Comparison of ENCODE assay signal across 24 cellular contexts in the genomic region with DNA sequence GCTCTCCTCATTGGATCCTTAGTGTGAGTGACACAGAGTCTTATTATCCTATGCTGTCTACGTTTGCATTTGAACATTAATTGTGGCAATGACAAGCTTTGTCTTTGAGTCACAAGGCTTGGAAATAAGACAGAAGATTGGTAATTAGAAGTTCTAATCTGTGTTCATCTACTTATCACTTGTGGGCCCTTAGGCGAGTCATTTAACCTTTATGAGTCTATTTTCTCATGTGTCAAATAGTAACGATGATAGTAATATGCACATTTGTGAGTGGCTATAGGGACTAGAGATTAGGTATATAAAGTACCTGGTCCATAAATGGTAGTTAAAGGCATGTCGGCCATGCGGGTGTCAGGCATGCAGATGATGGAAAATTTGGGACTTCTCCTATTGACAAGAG.
DNase-seq lines count a peak whose midpoint lies in the region; ATAC-seq and TF ChIP-seq lines count a peak whose summit lies in the region.
"Had no signal": no experiment of that assay in that cellular context is flagged by ENCODE, and none has a peak within 500 bp of the region (broad histone marks: within the 10 kb centered on the region; RNA-seq: fewer than 3 reads in every experiment).

No MANE protein-coding gene starts in this region.

- H3K36me3 ChIP-seq in CD8-positive, alpha-beta memory T cell (ENCODE audit: insufficient read depth, low read length) = no peaks in the 10 kb centered on the region
- no peaks in the 10 kb centered on the region for H3K36me3 ChIP-seq in psoas muscle (ENCODE audit: insufficient read depth in 1 of 2, low read depth in 1 of 2)
- H3K36me3 ChIP-seq: gastrocnemius medialis, WERI-Rb-1 had no signal

- no peaks in the 10 kb centered on the region for H3K9me3 Mint-ChIP-seq in activated CD4-positive, alpha-beta memory T cell treated with anti-CD3 and anti-CD28 coated beads for 36 hours
- no peaks in the 10 kb centered on the region for H3K9me3 Mint-ChIP-seq in activated CD4-positive, alpha-beta memory T cell treated with anti-CD3 and anti-CD28 coated beads, Interleukin-2, amount 10 ng/mL, durations not matched to agents 7 days and 5 days
- H3K9me3 Mint-ChIP-seq in CD8-positive, alpha-beta memory T cell = no peaks in the 10 kb centered on the region
- H3K9me3 Mint-ChIP-seq in activated naive CD8-positive, alpha-beta T cell treated with anti-CD3 and anti-CD28 coated beads, Interleukin-2, amount 50 U/mL, for 24 hours = no peaks in the 10 kb centered on the region
- H3K9me3 Mint-ChIP-seq in stimulated activated effector memory CD8-positive, alpha-beta T cell treated with anti-CD3 and anti-CD28 coated beads, Interleukin-12 subunit alpha, Interleukin-12 subunit beta, amount 100 ng/mL, for 72 hours = no peaks in the 10 kb centered on the region
- H3K9me3 Mint-ChIP-seq: activated naive CD8-positive, alpha-beta T cell treated with anti-CD3 and anti-CD28 coated beads, Interleukin-2, amount 10 ng/mL, durations not matched to agents 7 days and 5 days; central memory CD8-positive, alpha-beta T cell had no signal

- peak; percentile 79 for ATAC-seq in activated naive CD8-positive, alpha-beta T cell treated with anti-CD3 and anti-CD28 coated beads, Interleukin-2, amount 50 U/mL, for 24 hours
- ATAC-seq in stimulated activated effector memory CD8-positive, alpha-beta T cell treated with anti-CD3 and anti-CD28 coated beads, Interleukin-12 subunit alpha, Interleukin-12 subunit beta, amount 100 ng/mL, for 72 hours = peak; percentile 83
- ATAC-seq in psoas muscle = no peak
- no peak for ATAC-seq in omental fat pad (ENCODE audit: low FRiP score)
- ATAC-seq: gastrocnemius medialis, left cardiac atrium had no signal

- no peaks in the 10 kb centered on the region for H3K9me3 ChIP-seq in CD8-positive, alpha-beta memory T cell (ENCODE audit: low read length)
- no peaks in the 10 kb centered on the region for H3K9me3 ChIP-seq in psoas muscle
- H3K9me3 ChIP-seq: gastrocnemius medialis had no signal

- H3K4me1 Mint-ChIP-seq in activated CD4-positive, alpha-beta memory T cell treated with anti-CD3 and anti-CD28 coated beads for 36 hours (ENCODE audit: low read depth) = peaks cover 47% of the 10 kb centered on the region
- H3K4me1 Mint-ChIP-seq in activated CD4-positive, alpha-beta memory T cell treated with anti-CD3 and anti-CD28 coated beads, Interleukin-2, amount 10 ng/mL, durations not matched to agents 7 days and 5 days = peaks cover 42% of the 10 kb centered on the region
- peaks cover 21 to 28% (median 24%) of the 10 kb centered on the region in 3 donors for H3K4me1 Mint-ChIP-seq in CD8-positive, alpha-beta memory T cell
- H3K4me1 Mint-ChIP-seq in activated naive CD8-positive, alpha-beta T cell treated with anti-CD3 and anti-CD28 coated beads, Interleukin-2, amount 50 U/mL, for 24 hours = peaks cover 45% of the 10 kb centered on the region
- H3K4me1 Mint-ChIP-seq in stimulated activated effector memory CD8-positive, alpha-beta T cell treated with anti-CD3 and anti-CD28 coated beads, Interleukin-12 subunit alpha, Interleukin-12 subunit beta, amount 100 ng/mL, for 72 hours = peaks cover 36% of the 10 kb centered on the region

- no peak for DNase-seq in activated CD4-positive, alpha-beta memory T cell treated with anti-CD3 and anti-CD28 coated beads for 36 hours
- no peak for DNase-seq in activated CD4-positive, alpha-beta memory T cell treated with anti-CD3 and anti-CD28 coated beads, Interleukin-2, amount 10 ng/mL, durations not matched to agents 7 days and 5 days
- DNase-seq in CD8-positive, alpha-beta memory T cell = no peak
- DNase-seq in activated naive CD8-positive, alpha-beta T cell treated with anti-CD3 and anti-CD28 coated beads, Interleukin-2, amount 50 U/mL, for 24 hours = no peak
- DNase-seq in stimulated activated effector memory CD8-positive, alpha-beta T cell treated with anti-CD3 and anti-CD28 coated beads, Interleukin-12 subunit alpha, Interleukin-12 subunit beta, amount 100 ng/mL, for 72 hours (ENCODE audit: low spot score in 2 of 2) = no peak
- no peak for DNase-seq in pons (ENCODE audit: low spot score)
- DNase-seq in psoas muscle = no peak
- no peak for DNase-seq in omental fat pad (ENCODE audit: low spot score)
- DNase-seq: activated CD4-positive, alpha-beta T cell treated with anti-CD3 and anti-CD28 coated beads, Interleukin-2, amount 50 U/mL, for 4 hours; activated naive CD8-positive, alpha-beta T cell treated with anti-CD3 and anti-CD28 coated beads, Interleukin-2, amount 10 ng/mL, durations not matched to agents 7 days and 5 days; dermis blood vessel endothelial cell; gastrocnemius medialis; left cardiac atrium; NCI-H1048; NCI-H1694 treated with DMSO at 0.1 percent for 48 hours; NCI-H524 treated with DMSO at 0.1 percent for 48 hours; PC-9; Right ventricle myocardium superior; stimulated activated CD4-positive, alpha-beta T cell treated with anti-CD3 and anti-CD28 coated beads, Interleukin-15, amount 100 ng/mL, for 24 hours; stimulated activated naive CD4-positive, alpha-beta T cell treated with Interleukin-2 at 50 U/mL for 16 hours; SW 1271; T-helper 9 cell; WERI-Rb-1 had no signal

- CTCF ChIA-PET in activated CD4-positive, alpha-beta memory T cell treated with anti-CD3 and anti-CD28 coated beads for 36 hours (lab: Charles Lee) = interaction anchor here (1.1 to 2.1 kb wide), 4 partner anchors 65 to 590 kb away, joined by 4 to 9 read pairs (median 8); a partner anchor contains a TSS
- CTCF ChIA-PET in activated CD4-positive, alpha-beta memory T cell treated with anti-CD3 and anti-CD28 coated beads, Interleukin-2, amount 10 ng/mL, durations not matched to agents 7 days and 5 days (lab: Charles Lee) = interaction anchor here (1.2 to 4.1 kb wide), 5 partner anchors 18 to 124 kb away, joined by 6 to 21 read pairs (median 9); no protein-coding TSS in a partner anchor
- CTCF ChIA-PET in CD8-positive, alpha-beta memory T cell (lab: Charles Lee) = interaction anchor here (1.2 kb wide), 1 partner anchor 135 kb away, joined by 3 read pairs; no protein-coding TSS in a partner anchor

- peaks cover 17% of the 10 kb centered on the region for H3K4me1 ChIP-seq in CD8-positive, alpha-beta memory T cell (ENCODE audit: insufficient read depth, low read length)
- no peaks in the 10 kb centered on the region for H3K4me1 ChIP-seq in psoas muscle
- H3K4me1 ChIP-seq: gastrocnemius medialis had no signal

- H3K4me3 Mint-ChIP-seq in activated CD4-positive, alpha-beta memory T cell treated with anti-CD3 and anti-CD28 coated beads for 36 hours = no peak overlapping the region
- H3K4me3 Mint-ChIP-seq in activated CD4-positive, alpha-beta memory T cell treated with anti-CD3 and anti-CD28 coated beads, Interleukin-2, amount 10 ng/mL, durations not matched to agents 7 days and 5 days = no peak overlapping the region
- H3K4me3 Mint-ChIP-seq in CD8-positive, alpha-beta memory T cell = no peak overlapping the region
- H3K4me3 Mint-ChIP-seq in activated naive CD8-positive, alpha-beta T cell treated with anti-CD3 and anti-CD28 coated beads, Interleukin-2, amount 50 U/mL, for 24 hours = no peak overlapping the region
- no peak overlapping the region for H3K4me3 Mint-ChIP-seq in stimulated activated effector memory CD8-positive, alpha-beta T cell treated with anti-CD3 and anti-CD28 coated beads, Interleukin-12 subunit alpha, Interleukin-12 subunit beta, amount 100 ng/mL, for 72 hours
- H3K4me3 Mint-ChIP-seq: activated naive CD8-positive, alpha-beta T cell treated with anti-CD3 and anti-CD28 coated beads, Interleukin-2, amount 10 ng/mL, durations not matched to agents 7 days and 5 days; central memory CD8-positive, alpha-beta T cell had no signal

- POLR2A ChIA-PET in activated CD4-positive, alpha-beta memory T cell treated with anti-CD3 and anti-CD28 coated beads for 36 hours (lab: Charles Lee) = interaction anchor here (1.0 to 3.0 kb wide), 5 partner anchors 66 to 116 kb away, joined by 4 to 19 read pairs (median 5); a partner anchor contains a TSS
- POLR2A ChIA-PET in activated CD4-positive, alpha-beta memory T cell treated with anti-CD3 and anti-CD28 coated beads, Interleukin-2, amount 10 ng/mL, durations not matched to agents 7 days and 5 days (lab: Charles Lee) = interaction anchor here (6.4 kb wide), 1 partner anchor 107 kb away, joined by 112 read pairs; a partner anchor contains a TSS
- POLR2A ChIA-PET in CD8-positive, alpha-beta memory T cell (lab: Charles Lee) = no interaction called here

- intact Hi-C loops in activated CD4-positive, alpha-beta memory T cell treated with anti-CD3 and anti-CD28 coated beads for 36 hours (cut with micrococcal nuclease) = no loop called here
- intact Hi-C loops in psoas muscle (cut with DNase I) = no loop called here

- H3K4me3 ChIP-seq in CD8-positive, alpha-beta memory T cell (ENCODE audit: low read length) = no peak overlapping the region
- H3K4me3 ChIP-seq in psoas muscle = no peak overlapping the region
- H3K4me3 ChIP-seq: gastrocnemius medialis, PC-9 had no signal

- no peaks in the 10 kb centered on the region for H3K36me3 Mint-ChIP-seq in activated CD4-positive, alpha-beta memory T cell treated with anti-CD3 and anti-CD28 coated beads for 36 hours
- H3K36me3 Mint-ChIP-seq in activated CD4-positive, alpha-beta memory T cell treated with anti-CD3 and anti-CD28 coated beads, Interleukin-2, amount 10 ng/mL, durations not matched to agents 7 days and 5 days (ENCODE audit: low read depth) = no peaks in the 10 kb centered on the region
- H3K36me3 Mint-ChIP-seq in CD8-positive, alpha-beta memory T cell = no peaks in the 10 kb centered on the region
- H3K36me3 Mint-ChIP-seq in activated naive CD8-positive, alpha-beta T cell treated with anti-CD3 and anti-CD28 coated beads, Interleukin-2, amount 50 U/mL, for 24 hours (ENCODE audit: low read depth) = no peaks in the 10 kb centered on the region
- H3K36me3 Mint-ChIP-seq in stimulated activated effector memory CD8-positive, alpha-beta T cell treated with anti-CD3 and anti-CD28 coated beads, Interleukin-12 subunit alpha, Interleukin-12 subunit beta, amount 100 ng/mL, for 72 hours = no peaks in the 10 kb centered on the region
- H3K36me3 Mint-ChIP-seq: activated naive CD8-positive, alpha-beta T cell treated with anti-CD3 and anti-CD28 coated beads, Interleukin-2, amount 10 ng/mL, durations not matched to agents 7 days and 5 days had no signal

- TF ChIP-seq CTCF in psoas muscle (IDR thresholded peaks at IDR 0.05) (no peak), omental fat pad (IDR thresholded peaks at IDR 0.05) (no peak)

- H3K27me3 Mint-ChIP-seq in activated CD4-positive, alpha-beta memory T cell treated with anti-CD3 and anti-CD28 coated beads for 36 hours = no peaks in the 10 kb centered on the region
- peaks cover 24% of the 10 kb centered on the region for H3K27me3 Mint-ChIP-seq in activated CD4-positive, alpha-beta memory T cell treated with anti-CD3 and anti-CD28 coated beads, Interleukin-2, amount 10 ng/mL, durations not matched to agents 7 days and 5 days
- peaks cover 4 to 26% of the 10 kb centered on the region in 2 donors for H3K27me3 Mint-ChIP-seq in CD8-positive, alpha-beta memory T cell
- peaks cover 18% of the 10 kb centered on the region for H3K27me3 Mint-ChIP-seq in activated naive CD8-positive, alpha-beta T cell treated with anti-CD3 and anti-CD28 coated beads, Interleukin-2, amount 50 U/mL, for 24 hours

- peak overlapping the region; percentile 24 for H3K27ac Mint-ChIP-seq in activated CD4-positive, alpha-beta memory T cell treated with anti-CD3 and anti-CD28 coated beads for 36 hours
- H3K27ac Mint-ChIP-seq in activated CD4-positive, alpha-beta memory T cell treated with anti-CD3 and anti-CD28 coated beads, Interleukin-2, amount 10 ng/mL, durations not matched to agents 7 days and 5 days = no peak overlapping the region
- H3K27ac Mint-ChIP-seq in CD8-positive, alpha-beta memory T cell = no peak overlapping the region
- peak overlapping the region; percentile 75 for H3K27ac Mint-ChIP-seq in activated naive CD8-positive, alpha-beta T cell treated with anti-CD3 and anti-CD28 coated beads, Interleukin-2, amount 50 U/mL, for 24 hours
- no peak overlapping the region for H3K27ac Mint-ChIP-seq in stimulated activated effector memory CD8-positive, alpha-beta T cell treated with anti-CD3 and anti-CD28 coated beads, Interleukin-12 subunit alpha, Interleukin-12 subunit beta, amount 100 ng/mL, for 72 hours
- H3K27ac Mint-ChIP-seq: activated naive CD8-positive, alpha-beta T cell treated with anti-CD3 and anti-CD28 coated beads, Interleukin-2, amount 10 ng/mL, durations not matched to agents 7 days and 5 days had no signal

- 93 to 94% (median 93%) methylated on average over 5 of the region's 5 CpGs for WGBS in psoas muscle, 3 donors

- peak overlapping the region; percentile 28 for H3K27ac ChIP-seq in CD8-positive, alpha-beta memory T cell (ENCODE audit: low read depth, low read length)
- H3K27ac ChIP-seq in psoas muscle = no peak overlapping the region
- H3K27ac ChIP-seq: gastrocnemius medialis, PC-9, WERI-Rb-1 had no signal

- H3K27me3 ChIP-seq in CD8-positive, alpha-beta memory T cell (ENCODE audit: insufficient read depth, low read length, poor library complexity, severe bottlenecking) = peaks cover 4% of the 10 kb centered on the region
- no peaks in the 10 kb centered on the region for H3K27me3 ChIP-seq in psoas muscle (ENCODE audit: insufficient read depth in 3 of 3, low read length in 2 of 3)
- H3K27me3 ChIP-seq: gastrocnemius medialis had no signal

Comparison
In these comparisons a context has a peak if more than half of its experiments do, and no peak if none do; other contexts are left out.
1. H3K27ac Mint-ChIP-seq: peak in activated CD4-positive, alpha-beta memory T cell treated with anti-CD3 and anti-CD28 coated beads for 36 hours (single experiment) and activated naive CD8-positive, alpha-beta T cell treated with anti-CD3 and anti-CD28 coated beads, Interleukin-2, amount 50 U/mL, for 24 hours (single experiment); none in activated CD4-positive, alpha-beta memory T cell treated with anti-CD3 and anti-CD28 coated beads, Interleukin-2, amount 10 ng/mL, durations not matched to agents 7 days and 5 days (single experiment), CD8-positive, alpha-beta memory T cell (0 of 8) and stimulated activated effector memory CD8-positive, alpha-beta T cell treated with anti-CD3 and anti-CD28 coated beads, Interleukin-12 subunit alpha, Interleukin-12 subunit beta, amount 100 ng/mL, for 72 hours (single experiment).
2. ATAC-seq: peak in activated naive CD8-positive, alpha-beta T cell treated with anti-CD3 and anti-CD28 coated beads, Interleukin-2, amount 50 U/mL, for 24 hours (single experiment) and stimulated activated effector memory CD8-positive, alpha-beta T cell treated with anti-CD3 and anti-CD28 coated beads, Interleukin-12 subunit alpha, Interleukin-12 subunit beta, amount 100 ng/mL, for 72 hours (single experiment); none in psoas muscle (0 of 4) and omental fat pad (single experiment).